Comparison of ENCODE assay signal across 26 cellular contexts in genomic region chr11:111361082-111361801, GRCh38. TPM values are rescaled to one million over a fixed set of nuclear protein-coding genes. Genes with fewer than 3 reads are reported as not detected.
DNase-seq lines count a peak whose midpoint lies in the region; ATAC-seq, FAIRE-seq and TF ChIP-seq lines count a peak whose summit lies in the region.
"Had no signal": no experiment of that assay in that cellular context is flagged by ENCODE, and none has a peak within 500 bp of the region (broad histone marks: within the 10 kb centered on the region; RNA-seq: fewer than 3 reads in every experiment).

No MANE protein-coding gene starts in this region.

- DNase-seq in GM19239 (ENCODE audit: insufficient read length, low spot score) (no peak), memory B cell (ENCODE audit: low spot score in 2 of 2) (no peak), retina (no peak)
- DNase-seq in stimulated activated naive CD4-positive, alpha-beta T cell treated with Interleukin-2 at 50 U/mL for 16 hours (lab: John Stamatoyannopoulos, UW), result no peak
- no peak for DNase-seq in CD8-positive, alpha-beta T cell
- DNase-seq: ACHN; activated CD8-positive, alpha-beta T cell treated with anti-CD3 and anti-CD28 coated beads, Interleukin-2, amount 10 ng/mL, durations not matched to agents 7 days and 5 days; activated T-cell treated with anti-CD3 and anti-CD28 coated beads, Interleukin-2, amount 50 U/mL, for 72 hours; lower lobe of right lung; NCI-H1092; NCI-H2081; NCI-H510A; right cardiac atrium; Right ventricle myocardium superior; stimulated activated naive CD8-positive, alpha-beta T cell treated with anti-CD3 and anti-CD28 coated beads, Interleukin-15, Interleukin-2, amounts not matched to agents 100 U/mL and 50 U/mL, for 24 hours; T-helper 1 cell had no signal

- H3K4me1 Mint-ChIP-seq in memory B cell, result peaks cover 47% of the 10 kb centered on the region
- no peaks in the 10 kb centered on the region for H3K4me1 Mint-ChIP-seq in CD8-positive, alpha-beta T cell (ENCODE audit: low read depth)
- H3K4me1 Mint-ChIP-seq: CD14-positive monocyte had no signal

- no peak overlapping the region for H2AFZ ChIP-seq in SU-DHL-6 (ENCODE audit: low read depth, low read length, severe bottlenecking)

- H3K9me2 ChIP-seq in SU-DHL-6 (replicated peaks; ENCODE audit: insufficient read depth, low read length), result no peaks in the 10 kb centered on the region

- intact Hi-C loops in CD8-positive, alpha-beta T cell (cut with DNase I, micrococcal nuclease), result no loop called here

- peak overlapping the region; percentile 67 for H3K9ac ChIP-seq in SU-DHL-6 (ENCODE audit: low read length)

- H3K79me2 ChIP-seq in SU-DHL-6 (ENCODE audit: insufficient read depth, low read length), result peaks cover 70% of the 10 kb centered on the region

- H3K4me2 ChIP-seq in SU-DHL-6 (ENCODE audit: low read depth, low read length, poor library complexity, severe bottlenecking), result peak overlapping the region; percentile 70

- H3K36me3 Mint-ChIP-seq in memory B cell, result peaks cover 36% of the 10 kb centered on the region
- no peaks in the 10 kb centered on the region for H3K36me3 Mint-ChIP-seq in CD8-positive, alpha-beta T cell
- H3K36me3 Mint-ChIP-seq: activated naive CD8-positive, alpha-beta T cell; CD14-positive monocyte had no signal

- TF ChIP-seq CTCF in 22Rv1 (IDR thresholded peaks at IDR 0.05) (no peak), SU-DHL-6 (IDR thresholded peaks at IDR 0.05; ENCODE audit: insufficient read depth, low read length, poor library complexity, severe bottlenecking) (no peak)
- TF ChIP-seq CTCF in CD8-positive, alpha-beta T cell (IDR thresholded peaks at IDR 0.05), result no peak

- peaks cover 74% of the 10 kb centered on the region for H3F3A ChIP-seq in SU-DHL-6 (ENCODE audit: insufficient read depth)

- H3K4me3 Mint-ChIP-seq in memory B cell, result peak overlapping the region; percentile 25
- no peak overlapping the region for H3K4me3 Mint-ChIP-seq in CD8-positive, alpha-beta T cell
- H3K4me3 Mint-ChIP-seq: activated CD8-positive, alpha-beta T cell treated with anti-CD3 and anti-CD28 coated beads, Interleukin-2, amount 10 ng/mL, durations not matched to agents 7 days and 5 days; activated naive CD8-positive, alpha-beta T cell; activated T-cell treated with anti-CD3 and anti-CD28 coated beads, Interleukin-2, amount 50 U/mL, for 72 hours; CD14-positive monocyte had no signal

- H3K27ac ChIP-seq in 22Rv1 (peak overlapping the region; percentile 72; the same call in 1 of the 2 replicates), SU-DHL-6 (ENCODE audit: low read depth, low read length) (peak overlapping the region; percentile 94)
- H3K27ac ChIP-seq in CD8-positive, alpha-beta T cell (ENCODE audit: low read depth, low read length), result no peak overlapping the region
- H3K27ac ChIP-seq: lower lobe of right lung had no signal

- peak overlapping the region; percentile 20 for H3K4me3 ChIP-seq in SU-DHL-6 (ENCODE audit: insufficient read depth, low read length, poor library complexity, severe bottlenecking)
- no peak overlapping the region for H3K4me3 ChIP-seq in CD8-positive, alpha-beta T cell (ENCODE audit: low read depth, low read length)
- H3K4me3 ChIP-seq: K562, lower lobe of right lung had no signal

- no peaks in the 10 kb centered on the region for H3K27me3 Mint-ChIP-seq in memory B cell
- no peaks in the 10 kb centered on the region for H3K27me3 Mint-ChIP-seq in CD8-positive, alpha-beta T cell (ENCODE audit: low read depth)
- H3K27me3 Mint-ChIP-seq: activated naive CD8-positive, alpha-beta T cell had no signal

- H3K27me3 ChIP-seq in SU-DHL-6 (ENCODE audit: low read length), result no peaks in the 10 kb centered on the region
- no peaks in the 10 kb centered on the region for H3K27me3 ChIP-seq in CD8-positive, alpha-beta T cell (ENCODE audit: insufficient read depth, low read length)

- CTCF ChIA-PET in CD8-positive, alpha-beta T cell (lab: Charles Lee), result no interaction called here

- peaks cover 12% of the 10 kb centered on the region; the same call in 1 of the 2 replicates for H3K36me3 ChIP-seq in SU-DHL-6 (ENCODE audit: low read length)
- H3K36me3 ChIP-seq in CD8-positive, alpha-beta T cell (ENCODE audit: insufficient read depth, low read length), result no peaks in the 10 kb centered on the region
- H3K36me3 ChIP-seq: lower lobe of right lung had no signal

- ATAC-seq in memory B cell (ENCODE audit: low read depth) (no peak), HG02852 (IDR thresholded peaks at IDR 0.05; ENCODE audit: unreplicated experiment) (no peak)
- ATAC-seq in CD8-positive, alpha-beta T cell, result no peak
- ATAC-seq: activated CD8-positive, alpha-beta T cell treated with anti-CD3 and anti-CD28 coated beads, Interleukin-2, amount 10 ng/mL, durations not matched to agents 7 days and 5 days; K562; lower lobe of right lung; stimulated activated naive CD8-positive, alpha-beta T cell treated with anti-CD3 and anti-CD28 coated beads, Interleukin-15, Interleukin-2, amounts not matched to agents 100 U/mL and 50 U/mL, for 24 hours had no signal

- H3K4me1 ChIP-seq in CD8-positive, alpha-beta T cell (ENCODE audit: insufficient read depth, low read length), result no peaks in the 10 kb centered on the region
- H3K4me1 ChIP-seq: lower lobe of right lung had no signal

- POLR2A ChIA-PET in CD8-positive, alpha-beta T cell (lab: Charles Lee), result interaction anchor here (0.8 kb wide), 1 partner anchor 18 kb away, joined by 5 read pairs; the partner anchor contains the start of gene POU2AF1

- peak overlapping the region; percentile 88 for H3K27ac Mint-ChIP-seq in memory B cell
- H3K27ac Mint-ChIP-seq in CD8-positive, alpha-beta T cell, result no peak overlapping the region
- H3K27ac Mint-ChIP-seq: activated CD8-positive, alpha-beta T cell treated with anti-CD3 and anti-CD28 coated beads, Interleukin-2, amount 10 ng/mL, durations not matched to agents 7 days and 5 days; activated naive CD8-positive, alpha-beta T cell; activated T-cell treated with anti-CD3 and anti-CD28 coated beads, Interleukin-2, amount 50 U/mL, for 72 hours; CD14-positive monocyte had no signal

- H3K9me3 ChIP-seq in SU-DHL-6 (ENCODE audit: insufficient read depth, low read length), result no peaks in the 10 kb centered on the region
- no peaks in the 10 kb centered on the region for H3K9me3 ChIP-seq in CD8-positive, alpha-beta T cell (ENCODE audit: low read length)
- H3K9me3 ChIP-seq: lower lobe of right lung had no signal

- no peaks in the 10 kb centered on the region for H4K20me1 ChIP-seq in SU-DHL-6 (ENCODE audit: low read depth, low read length)

- H3K9me3 Mint-ChIP-seq in memory B cell, result no peaks in the 10 kb centered on the region
- H3K9me3 Mint-ChIP-seq in CD8-positive, alpha-beta T cell, result no peaks in the 10 kb centered on the region
- H3K9me3 Mint-ChIP-seq: activated T-cell treated with anti-CD3 and anti-CD28 coated beads, Interleukin-2, amount 50 U/mL, for 72 hours; CD14-positive monocyte had no signal

- FAIRE-seq in GM19239 (lab: Jason Lieb, UNC), result peak; percentile 62
- FAIRE-seq: colon, endometrium, islet of Langerhans, K562 had no signal

RNA-seq across cellular contexts. Expression of gene POU2AF1, which starts 17.8 kb away (rescaled TPM):
- 1 to 10 TPM; 1.0 to 1.1 TPM for total RNA-seq in CD8-positive, alpha-beta T cell
- total RNA-seq: myocyte had no signal
